15 cellular contexts compared by ENCODE assay signal in the genomic region with DNA sequence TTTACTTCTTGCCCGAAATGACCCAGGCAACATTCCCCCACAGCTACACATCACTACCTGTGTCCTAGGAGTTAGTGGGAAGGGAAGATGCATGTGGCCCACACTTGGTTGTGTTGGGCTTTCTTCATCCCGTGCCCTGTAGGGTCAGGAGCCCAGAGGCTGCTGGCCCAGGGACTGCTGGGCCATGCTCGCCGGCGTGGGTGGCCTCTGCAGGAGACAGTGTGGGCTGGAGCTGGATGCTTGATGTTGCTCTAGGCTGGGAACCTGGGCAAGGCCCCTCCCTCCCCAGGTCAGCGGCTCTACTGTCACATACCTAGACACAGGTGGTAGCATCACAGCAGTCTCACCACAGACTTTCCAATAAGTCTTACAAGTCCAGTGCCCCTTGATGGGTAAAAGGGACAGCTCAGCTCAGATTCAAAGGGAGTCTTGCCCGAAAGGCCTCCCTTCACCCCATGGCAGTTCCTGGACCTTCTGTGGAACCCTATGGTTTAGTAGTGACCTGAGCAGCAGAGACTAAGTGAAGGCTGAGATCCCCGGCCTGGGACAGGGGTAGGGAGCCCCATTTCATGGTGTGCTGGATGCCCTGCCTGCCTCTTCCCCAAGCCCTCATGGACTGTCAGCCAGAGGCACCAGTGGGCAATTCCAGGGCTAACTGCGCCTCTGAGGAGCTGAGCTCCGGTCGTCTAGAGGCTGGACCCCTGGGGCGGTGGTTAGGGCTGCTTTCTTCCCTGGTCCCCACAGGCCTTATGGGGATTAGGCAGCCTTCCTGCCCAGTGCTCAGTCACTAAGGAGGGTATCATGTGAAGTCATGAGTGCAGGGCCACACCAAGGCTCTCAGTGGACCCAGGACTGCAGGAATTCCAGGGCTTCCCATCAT. TPM values are rescaled to one million over a fixed set of nuclear protein-coding genes. Genes with fewer than 3 reads are reported as not detected.
"Had no signal": no experiment of that assay in that cellular context is flagged by ENCODE, and none has a peak within 500 bp of the region (broad histone marks: within the 10 kb centered on the region; RNA-seq: fewer than 3 reads in every experiment).

No MANE protein-coding gene starts in this region.

- H3K27me3 ChIP-seq: hepatocyte, ovary, thyroid gland had no signal

- H3K36me3 ChIP-seq: ovary, thyroid gland had no signal

- DNase-seq: activated CD4-positive, alpha-beta T cell treated with anti-CD3 and anti-CD28 coated beads, Interleukin-2, amount 50 U/mL, for 1 hour; activated gamma-delta T cell treated with Interleukin-2 at 50 U/mL for 16 hours; activated naive CD8-positive, alpha-beta T cell treated with anti-CD3 and anti-CD28 coated beads, Interleukin-2, amount 10 ng/mL, durations not matched to agents 7 days and 5 days; activated T-cell treated with anti-CD3 and anti-CD28 coated beads, Interleukin-2, amount 50 U/mL, for 48 hours; dermis blood vessel endothelial cell; erythroblast; T-helper 1 cell; T1000; thyroid gland had no signal

- H3K27ac ChIP-seq: hepatocyte, ovary, thyroid gland had no signal

- H3K9me3 ChIP-seq: ovary, thyroid gland had no signal

- H3K4me3 ChIP-seq: hepatocyte, ovary, thyroid gland had no signal

- ATAC-seq: activated CD4-positive, CD25-positive, alpha-beta regulatory T cell treated with anti-CD3 and anti-CD28 coated beads, Interleukin-2, amount 50 U/mL, for 24 hours; SK-N-SH treated with all-trans-retinoic acid at 6 μM for 48 hours; stimulated activated memory B cell treated with anti-CD40 and anti-IgM and Interleukin-4, amounts not matched to agents 10 μg/mL and 1 μg/mL and 100 μg/mL, for 72 hours had no signal

RNA-seq across cellular contexts. Expression of gene KCNIP3, which starts 59.9 kb away (rescaled TPM):
- total RNA-seq: activated naive CD8-positive, alpha-beta T cell treated with anti-CD3 and anti-CD28 coated beads, Interleukin-2, amount 10 ng/mL, durations not matched to agents 7 days and 5 days had no signal
- polyA plus RNA-seq: neural cell had no signal
